Comparison of ENCODE assay signal across 9 cellular contexts in genomic region chr5:60743511-60744314, GRCh38.
"Had no signal": no experiment of that assay in that cellular context is flagged by ENCODE, and none has a peak within 500 bp of the region (broad histone marks: within the 10 kb centered on the region; RNA-seq: fewer than 3 reads in every experiment).

No MANE protein-coding gene starts in this region.

- ATAC-seq: HCT116, HepG2 had no signal

- H3K9me3 Mint-ChIP-seq: HFFc6 had no signal

- FAIRE-seq: HepG2 had no signal

- H3K9me3 ChIP-seq: HAP-1 had no signal

- H3K4me1 Mint-ChIP-seq: IgD-negative memory B cell had no signal

- H3K27ac Mint-ChIP-seq: HFFc6, IgD-negative memory B cell had no signal

- H3K4me3 Mint-ChIP-seq: HFFc6, IgD-negative memory B cell had no signal

- H2AFZ ChIP-seq: GM23248 had no signal

- DNase-seq: GM23248, GOT3, H7, HFFc6 had no signal

- H3K4me1 ChIP-seq: HAP-1 had no signal

- H3K4me3 ChIP-seq: GM23248, HAP-1 had no signal

- H3K36me3 ChIP-seq: HAP-1 had no signal

- H3K9ac ChIP-seq: GM23248 had no signal

- H3K27ac ChIP-seq: GM23248, HL-60 had no signal
